ENCODE assay signal across 10 cellular contexts in the genomic region with DNA sequence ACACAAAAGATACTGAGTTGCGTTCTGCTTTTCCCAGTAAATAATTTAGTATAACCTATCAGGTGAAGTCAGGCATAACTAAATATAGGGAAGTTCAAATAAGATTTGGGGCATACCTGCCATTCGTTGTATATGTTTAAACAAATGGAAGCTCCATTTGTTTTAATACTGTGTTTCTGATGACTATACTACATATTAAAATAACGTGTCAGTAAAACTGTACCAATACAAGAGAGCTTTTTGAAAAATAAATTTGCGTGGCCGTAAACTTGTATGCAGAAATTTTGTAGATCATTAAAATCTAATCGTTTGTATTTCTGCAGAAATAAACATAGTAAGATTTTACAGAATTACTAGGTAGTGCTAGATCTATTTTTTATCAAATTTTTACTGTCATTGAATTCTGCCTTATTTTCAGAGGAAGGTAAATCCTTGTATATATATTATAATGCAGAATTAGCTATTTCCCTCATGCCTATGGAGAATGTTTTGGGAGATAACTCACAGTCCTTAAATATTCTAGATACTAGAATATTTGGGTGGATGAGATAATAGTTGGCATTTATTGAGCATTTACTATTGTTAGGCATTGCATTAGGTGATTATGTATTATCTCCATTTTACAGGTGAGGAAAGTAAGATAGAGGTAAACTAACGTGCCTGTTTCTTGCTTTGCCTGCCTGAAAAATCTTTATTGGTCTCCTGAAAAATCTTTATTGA. TPM values are rescaled to one million over a fixed set of nuclear protein-coding genes. Genes with fewer than 3 reads are reported as not detected.
DNase-seq lines count a peak whose midpoint lies in the region; ATAC-seq, FAIRE-seq and TF ChIP-seq lines count a peak whose summit lies in the region.
"Had no signal": no experiment of that assay in that cellular context is flagged by ENCODE, and none has a peak within 500 bp of the region (broad histone marks: within the 10 kb centered on the region; RNA-seq: fewer than 3 reads in every experiment).

No MANE protein-coding gene starts in this region.

- H2AK9ac ChIP-seq in IMR-90 (replicated peaks; ENCODE audit: low read depth, low read length, poor library complexity) = no peak overlapping the region

- CTCF ChIA-PET in AG04450 (lab: Charles Lee) (interaction anchor here (0.7 to 1.3 kb wide), 2 partner anchors 12 to 340 kb away, joined by 3 to 4 read pairs; no protein-coding TSS in a partner anchor), IMR-90 (lab: Yijun Ruan, JAX) (no interaction called here), mammary epithelial cell (lab: Charles Lee; ENCODE audit: low non-redundant PET) (no interaction called here)

- H2BK15ac ChIP-seq in IMR-90 (ENCODE audit: low read depth, low read length) = no peak overlapping the region

- peaks cover 3% of the 10 kb centered on the region for H3K4me1 ChIP-seq in IMR-90 (ENCODE audit: control insufficient read depth, insufficient read depth, low read length)
- peaks cover 15% of the 10 kb centered on the region for H3K4me1 ChIP-seq in mammary epithelial cell (ENCODE audit: insufficient read depth, low read length)
- H3K4me1 ChIP-seq in muscle layer of duodenum (ENCODE audit: control insufficient read depth in 1 of 2, insufficient read depth in 2 of 2, low read length in 2 of 2) = peaks cover 6 to 26% of the 10 kb centered on the region in 2 donors

- H3K36me3 ChIP-seq in IMR-90 (ENCODE audit: control insufficient read depth, insufficient read depth, low read length) (peaks cover 2% of the 10 kb centered on the region; the same call in 1 of the 2 replicates), mammary epithelial cell (ENCODE audit: insufficient read depth, low read length) (peaks cover 2% of the 10 kb centered on the region), muscle layer of duodenum (ENCODE audit: control insufficient read depth in 1 of 2, insufficient read depth in 2 of 2, low read length in 2 of 2) (no peaks in the 10 kb centered on the region)

- no peak overlapping the region for H2BK5ac ChIP-seq in IMR-90 (ENCODE audit: low read depth, low read length, poor library complexity, severe bottlenecking)

- TF ChIP-seq CTCF in AG04450 (IDR thresholded peaks at IDR 0.05; ENCODE audit: low read depth, low read length) (no peak), IMR-90 (conservative IDR thresholded peaks at IDR 0.05; ENCODE audit: low read depth, low read length) (no peak), mammary epithelial cell (conservative IDR thresholded peaks at IDR 0.05 in 1 of 2, IDR thresholded peaks at IDR 0.05 in 1 of 2; ENCODE audit: extremely low read depth in 1 of 2, insufficient read depth in 1 of 2, low read depth in 1 of 2, low read length in 2 of 2) (no peak)

- no peak overlapping the region for H3K27ac ChIP-seq in AG04450 (ENCODE audit: low read depth, low read length)
- H3K27ac ChIP-seq in IMR-90 (ENCODE audit: insufficient read depth, low read length) = no peak overlapping the region
- H3K27ac ChIP-seq in mammary epithelial cell (ENCODE audit: insufficient read depth, low read depth, low read length) = peak overlapping the region; percentile 79
- no peak overlapping the region for H3K27ac ChIP-seq in muscle layer of duodenum (ENCODE audit: low read length)

- H2BK120ac ChIP-seq in IMR-90 (ENCODE audit: low read depth, low read length) = no peak overlapping the region

- H3K27me3 ChIP-seq in AG04450 (ENCODE audit: control insufficient read depth, insufficient read depth, low read length) (no peaks in the 10 kb centered on the region), IMR-90 (ENCODE audit: control insufficient read depth, insufficient read depth, low read length) (no peaks in the 10 kb centered on the region), mammary epithelial cell (ENCODE audit: insufficient read depth, low read length) (no peaks in the 10 kb centered on the region), muscle layer of duodenum (ENCODE audit: low read depth, low read length) (no peaks in the 10 kb centered on the region)

- H3K9me3 ChIP-seq in AG04450 (ENCODE audit: control insufficient read depth, insufficient read depth, low read length) (no peaks in the 10 kb centered on the region), IMR-90 (ENCODE audit: control insufficient read depth, insufficient read depth, low read length) (no peaks in the 10 kb centered on the region), mammary epithelial cell (replicated peaks; ENCODE audit: insufficient read depth, low read length) (no peaks in the 10 kb centered on the region), muscle layer of duodenum (ENCODE audit: control insufficient read depth in 1 of 2, low read length in 2 of 2) (no peaks in the 10 kb centered on the region)

- no peak overlapping the region for H4K5ac ChIP-seq in IMR-90 (ENCODE audit: low read depth, low read length)

- no peak for TF ChIP-seq RAD21 in IMR-90 (IDR thresholded peaks at IDR 0.05; ENCODE audit: low read length)

- H3K56ac ChIP-seq in IMR-90 (ENCODE audit: extremely low read depth, insufficient read depth, low read length) = no peak overlapping the region

- H3K14ac ChIP-seq in IMR-90 (replicated peaks; ENCODE audit: low read depth, low read length) = no peak overlapping the region

- dilution Hi-C loops in IMR-90 (cut with HindIII; ENCODE audit: low sequenced_read_pairs, unreplicated experiment) (no loop called here), mammary epithelial cell (cut with HindIII; ENCODE audit: low sequenced_read_pairs) (no loop called here)

- WGBS in IMR-90 (ENCODE audit: extremely low coverage in 2 of 2, insufficient read length in 1 of 2), 2 experiments = no CpG with 5 or more reads among the region's 7 CpGs
- 68% methylated on average over 7 of the region's 7 CpGs for WGBS in mammary epithelial cell (ENCODE audit: low coverage, missing lambda C conversion rate)

- no TSS peak for BruUV-seq in IMR-90 (replicated peaks; lab: Mats Ljungman, UMichigan)
- no TSS peak for BruUV-seq in mammary epithelial cell (replicated peaks; lab: Mats Ljungman, UMichigan)

- H2AFZ ChIP-seq in IMR-90 (replicated peaks; ENCODE audit: low read length, poor library complexity) (no peak overlapping the region), mammary epithelial cell (ENCODE audit: low read depth, low read length) (no peak overlapping the region)

- H2AK5ac ChIP-seq in IMR-90 (ENCODE audit: low read depth, low read length) = no peak overlapping the region

- H3K18ac ChIP-seq in IMR-90 (ENCODE audit: low read depth, low read length) = no peak overlapping the region

- POLR2A ChIA-PET in AG04450 (lab: Yijun Ruan, JAX) (no interaction called here), IMR-90 (lab: Charles Lee; ENCODE audit: unreplicated experiment) (no interaction called here)

- peaks cover 30% of the 10 kb centered on the region; the same call in 1 of the 2 replicates for H4K20me1 ChIP-seq in IMR-90 (ENCODE audit: insufficient read depth, low read length)
- no peaks in the 10 kb centered on the region for H4K20me1 ChIP-seq in mammary epithelial cell (ENCODE audit: insufficient read depth, low read length)

- peak overlapping the region; percentile 37; the same call in 1 of the 2 replicates for H3K23ac ChIP-seq in IMR-90 (ENCODE audit: low read depth, low read length)

- TF ChIP-seq POLR2A in IMR-90 (IDR thresholded peaks at IDR 0.05; ENCODE audit: low read depth, low read length) = no peak

- in situ Hi-C loops in IMR-90 (cut with MboI; ENCODE audit: low sequenced_read_pairs) (no loop called here), mammary epithelial cell (cut with MboI; ENCODE audit: low sequenced_read_pairs in 2 of 2) (no loop called here)

- no peak overlapping the region for H2BK20ac ChIP-seq in IMR-90 (ENCODE audit: low read depth, low read length)

- no peak overlapping the region for H3K4ac ChIP-seq in IMR-90 (ENCODE audit: low read depth, low read length)

- no peak overlapping the region for H4K8ac ChIP-seq in IMR-90 (ENCODE audit: low read depth in 2 of 2, low read length in 2 of 2)

- peak overlapping the region; percentile 100; the same call in 1 of the 2 replicates for H3K9ac ChIP-seq in IMR-90 (ENCODE audit: low read depth, low read length)
- H3K9ac ChIP-seq in mammary epithelial cell (ENCODE audit: insufficient read depth, low read length) = peak overlapping the region; percentile 89

- peaks cover 7 to 45% of the 10 kb centered on the region in 2 experiments; a peak in 3 of 4 replicates for H3K79me1 ChIP-seq in IMR-90 (ENCODE audit: low read depth in 1 of 2, low read length in 2 of 2)

- H3K4me3 ChIP-seq in AG04450 (ENCODE audit: low read depth, low read length) (peak overlapping the region; percentile 94), IMR-90 (ENCODE audit: insufficient read depth, low read depth, low read length) (peak overlapping the region; percentile 90), mammary epithelial cell (replicated peaks in 1 of 3; ENCODE audit: insufficient read depth in 1 of 3, low read depth in 2 of 3, low read length in 3 of 3) (peak overlapping the region; percentile 63 to 90 (median 77)), muscle layer of duodenum (ENCODE audit: low read depth in 1 of 2, low read length in 2 of 2) (peak overlapping the region; percentile 82 to 97)

- H3K9me1 ChIP-seq in IMR-90 (ENCODE audit: insufficient read depth, low read length) = peaks cover 13% of the 10 kb centered on the region

- ATAC-seq in IMR-90 (ENCODE audit: low read depth) = no peak
- ATAC-seq: activated naive CD4-positive, alpha-beta T cell treated with anti-CD3 and anti-CD28 coated beads, Interleukin-2, amount 50 U/mL, for 72 hours had no signal

- H4K91ac ChIP-seq in IMR-90 (ENCODE audit: insufficient read depth, low read depth, low read length) = no peak overlapping the region

- DNase-seq in AG04450 (ENCODE audit: low read depth, low spot score) (no peak), IMR-90 (no peak), mammary epithelial cell (no peak), posterior cingulate gyrus (no peak), superior temporal gyrus (ENCODE audit: extremely low spot score) (no peak), HTR-8/SVneo (ENCODE audit: insufficient read length, low spot score) (no peak), hippocampal formation (lab: John Stamatoyannopoulos, UW) (no peak)
- DNase-seq: NCI-H446 had no signal

- H3K79me2 ChIP-seq in mammary epithelial cell (ENCODE audit: insufficient read depth, low read length) = peaks cover 62% of the 10 kb centered on the region

- intact Hi-C loops in IMR-90 (cut with micrococcal nuclease) (loop anchor here (5.0 kb wide), 1 partner anchor 61 kb away; no protein-coding TSS in a partner anchor), mammary epithelial cell (cut with micrococcal nuclease) (loop anchor here (5.0 kb wide), 1 partner anchor 71 kb away; no protein-coding TSS in a partner anchor), posterior cingulate gyrus (cut with DNase I) (no loop called here)

- no peak for FAIRE-seq in HTR-8/SVneo (lab: Jason Lieb, UNC)

- peak overlapping the region; percentile 58 for H3K4me2 ChIP-seq in IMR-90 (ENCODE audit: low read depth, low read length)
- H3K4me2 ChIP-seq in mammary epithelial cell (ENCODE audit: insufficient read depth, low read depth, low read length) = peak overlapping the region; percentile 93

RNA-seq across cellular contexts. Expression of a gene that starts 1.5 kb away (rescaled TPM):
- polyA plus RNA-seq in AG04450 (2011; rRNA removed) = 109 and 160 TPM in 2 replicates
- 67.0 and 141 TPM in 2 replicates for polyA minus RNA-seq in AG04450 (2011; rRNA and poly(A)+ RNA removed)
- total RNA-seq in IMR-90 (2012; rRNA removed) = 74.0 and 143 TPM in 2 replicates
- polyA plus RNA-seq in IMR-90 (2012; rRNA removed) = 43.2 and 51.4 TPM in 2 replicates
- polyA plus RNA-seq in IMR-90 (2012; cell fraction: cytosol; rRNA removed) = 6.2 and 8.8 TPM in 2 replicates
- 6.4 and 72.5 TPM in 2 replicates for polyA plus RNA-seq in IMR-90 (2012; cell fraction: nucleus; rRNA removed; ENCODE audit: low replicate concordance)
- 10 to 100 TPM; 72.1 to 72.8 TPM for total RNA-seq in mammary epithelial cell
- 30.9 TPM for polyA plus RNA-seq in mammary epithelial cell
- polyA minus RNA-seq in mammary epithelial cell = 55.6 TPM
